In the genomic region with DNA sequence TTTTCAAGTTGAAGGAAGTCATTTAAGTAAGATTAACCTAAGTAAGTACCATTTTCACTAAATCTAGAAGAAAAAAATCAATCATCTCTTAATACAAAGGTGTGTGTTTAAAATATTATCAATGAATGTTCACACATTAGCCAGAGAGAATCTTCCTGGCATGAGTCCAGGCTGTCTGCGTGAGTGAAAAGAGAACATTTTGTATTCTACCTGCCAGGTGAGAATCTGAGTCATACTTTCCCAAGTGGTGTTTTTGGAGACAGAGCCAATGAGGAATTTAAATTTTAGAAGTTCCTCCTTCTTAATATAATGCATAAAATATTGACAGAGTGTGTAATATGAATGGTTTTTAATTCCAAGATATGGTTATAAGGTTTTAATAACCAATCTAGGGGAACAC, we compare ENCODE assay signal across 19 cellular contexts.
"Had no signal": no experiment of that assay in that cellular context is flagged by ENCODE, and none has a peak within 500 bp of the region (broad histone marks: within the 10 kb centered on the region; RNA-seq: fewer than 3 reads in every experiment).

No MANE protein-coding gene starts in this region.

- H3K4me3 Mint-ChIP-seq: activated CD8-positive, alpha-beta T cell treated with anti-CD3 and anti-CD28 coated beads, Interleukin-2, amount 10 ng/mL, durations not matched to agents 7 days and 5 days; endodermal cell; naive thymus-derived CD8-positive, alpha-beta T cell; neural progenitor cell; stimulated activated naive B cell treated with anti-CD40 and anti-IgM and Interleukin-4, amounts not matched to agents 10 μg/mL and 1 μg/mL and 100 μg/mL, for 72 hours; type B pancreatic cell had no signal

- H3K36me3 Mint-ChIP-seq: neural progenitor cell, type B pancreatic cell had no signal

- H3K9me3 ChIP-seq: sigmoid colon, testis had no signal

- H3K4me1 Mint-ChIP-seq: naive thymus-derived CD8-positive, alpha-beta T cell; stimulated activated naive B cell treated with anti-CD40 and anti-IgM and Interleukin-4, amounts not matched to agents 10 μg/mL and 1 μg/mL and 100 μg/mL, for 72 hours had no signal

- DNase-seq: activated CD4-positive, alpha-beta T cell treated with anti-CD3 and anti-CD28 coated beads for 1 hour; activated CD4-positive, alpha-beta T cell treated with anti-CD3 and anti-CD28 coated beads, Interleukin-2, amount 50 U/mL, for 1 hour; activated CD8-positive, alpha-beta T cell treated with anti-CD3 and anti-CD28 coated beads, Interleukin-2, amount 10 ng/mL, durations not matched to agents 7 days and 5 days; cerebellar nuclear complex; endodermal cell; naive thymus-derived CD8-positive, alpha-beta T cell; retina; sigmoid colon; stimulated activated CD4-positive, alpha-beta T cell treated with anti-CD3 and anti-CD28 coated beads, Interleukin-2, amount 100 ng/mL, for 48 hours; stimulated activated CD8-positive, alpha-beta memory T cell treated with anti-CD3 and anti-CD28 coated beads, Interleukin-4, amount 100 ng/mL, for 48 hours; stimulated activated naive B cell treated with anti-CD40 and anti-IgM and Interleukin-4, amounts not matched to agents 10 μg/mL and 1 μg/mL and 100 μg/mL, for 72 hours; T-helper 9 cell; testis had no signal

- H3K4me2 ChIP-seq: neural progenitor cell had no signal

- H3K4me3 ChIP-seq: ascending aorta, coronary artery, neural progenitor cell, sigmoid colon, testis had no signal

- H3K9me3 Mint-ChIP-seq: type B pancreatic cell had no signal

- H3K36me3 ChIP-seq: ascending aorta, neural progenitor cell, sigmoid colon had no signal

- H3K4me1 ChIP-seq: ascending aorta, sigmoid colon, testis had no signal

- H2AFZ ChIP-seq: neural progenitor cell had no signal

- ATAC-seq: activated CD8-positive, alpha-beta T cell treated with anti-CD3 and anti-CD28 coated beads, Interleukin-2, amount 10 ng/mL, durations not matched to agents 7 days and 5 days; activated naive CD4-positive, alpha-beta T cell treated with anti-CD3 and anti-CD28 coated beads, Interleukin-2, amount 50 U/mL, for 72 hours; naive thymus-derived CD8-positive, alpha-beta T cell; stimulated activated naive B cell treated with anti-CD40 and anti-IgM and Interleukin-4, amounts not matched to agents 10 μg/mL and 1 μg/mL and 100 μg/mL, for 72 hours had no signal

- H3K27me3 Mint-ChIP-seq: stimulated activated naive B cell treated with anti-CD40 and anti-IgM and Interleukin-4, amounts not matched to agents 10 μg/mL and 1 μg/mL and 100 μg/mL, for 72 hours; type B pancreatic cell had no signal

- H3K27ac ChIP-seq: ascending aorta, coronary artery, neural progenitor cell, sigmoid colon, testis had no signal

- H3K27ac Mint-ChIP-seq: activated CD8-positive, alpha-beta T cell treated with anti-CD3 and anti-CD28 coated beads, Interleukin-2, amount 10 ng/mL, durations not matched to agents 7 days and 5 days; activated naive CD4-positive, alpha-beta T cell treated with anti-CD3 and anti-CD28 coated beads, Interleukin-2, amount 50 U/mL, for 72 hours; endodermal cell; naive thymus-derived CD8-positive, alpha-beta T cell; neural progenitor cell; progenitor cell of endocrine pancreas; stimulated activated naive B cell treated with anti-CD40 and anti-IgM and Interleukin-4, amounts not matched to agents 10 μg/mL and 1 μg/mL and 100 μg/mL, for 72 hours; type B pancreatic cell had no signal

- H3K27me3 ChIP-seq: ascending aorta, neural progenitor cell, sigmoid colon, testis had no signal
